ENCODE assay signal across 21 cellular contexts in the genomic region with DNA sequence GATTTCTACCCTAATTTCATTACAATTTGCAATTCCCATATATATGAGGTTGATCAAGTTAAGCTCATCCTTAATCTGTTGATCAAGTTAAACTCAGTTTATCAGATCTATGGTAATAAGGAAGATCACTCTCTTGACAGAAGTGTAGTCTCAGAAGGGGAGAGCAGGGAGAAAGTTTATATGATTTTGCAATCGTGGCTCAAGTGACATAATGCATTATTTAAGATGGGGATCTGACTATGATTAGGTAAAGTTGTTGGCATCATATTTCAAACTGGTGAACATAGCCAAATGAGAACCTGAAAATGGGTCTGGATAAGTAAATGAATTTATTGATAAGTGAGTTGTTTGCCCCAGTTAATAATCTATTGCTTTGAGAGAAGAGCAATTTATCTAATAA.
DNase-seq lines count a peak whose midpoint lies in the region; ATAC-seq and TF ChIP-seq lines count a peak whose summit lies in the region.
"Had no signal": no experiment of that assay in that cellular context is flagged by ENCODE, and none has a peak within 500 bp of the region (broad histone marks: within the 10 kb centered on the region; RNA-seq: fewer than 3 reads in every experiment).

No MANE protein-coding gene starts in this region.

- H3K4me3 Mint-ChIP-seq in activated naive CD4-positive, alpha-beta T cell treated with anti-CD3 and anti-CD28 coated beads, Interleukin-2, amount 10 ng/mL, durations not matched to agents 7 days and 5 days, result no peak overlapping the region
- H3K4me3 Mint-ChIP-seq: activated naive CD8-positive, alpha-beta T cell; activated T-helper 1 cell treated with anti-CD3 and anti-CD28 coated beads, Interleukin-12 subunit alpha, Interleukin-12 subunit beta, Interleukin-2, Interleukin-4 antibody, amounts not matched to agents 30 ng/mL and 10 ng/mL and 1 ng/mL, durations not matched to agents 14 hours and 24 hours and 36 hours; CD14-positive monocyte; naive thymus-derived CD4-positive, alpha-beta T cell had no signal

- ATAC-seq in GM21737 (IDR thresholded peaks at IDR 0.05; ENCODE audit: unreplicated experiment), result no peak
- ATAC-seq: naive thymus-derived CD4-positive, alpha-beta T cell; pancreas; right cardiac atrium had no signal

- CTCF ChIA-PET in activated naive CD4-positive, alpha-beta T cell treated with anti-CD3 and anti-CD28 coated beads, Interleukin-2, amount 10 ng/mL, durations not matched to agents 7 days and 5 days (lab: Charles Lee), result no interaction called here

- no peak overlapping the region for H3K27ac Mint-ChIP-seq in activated naive CD4-positive, alpha-beta T cell treated with anti-CD3 and anti-CD28 coated beads, Interleukin-2, amount 10 ng/mL, durations not matched to agents 7 days and 5 days
- H3K27ac Mint-ChIP-seq: activated naive CD8-positive, alpha-beta T cell; activated T-helper 1 cell treated with anti-CD3 and anti-CD28 coated beads, Interleukin-12 subunit alpha, Interleukin-12 subunit beta, Interleukin-2, Interleukin-4 antibody, amounts not matched to agents 30 ng/mL and 10 ng/mL and 1 ng/mL, durations not matched to agents 14 hours and 24 hours and 36 hours; CD14-positive monocyte; naive thymus-derived CD4-positive, alpha-beta T cell had no signal

- DNase-seq in SIG-M5 treated with dmso at 0.1 percent for 504 hours (lab: John Stamatoyannopoulos, UW; ENCODE audit: unreplicated experiment) (peak; percentile 9), SIG-M5 (lab: John Stamatoyannopoulos, UW) (no peak), SK-N-DZ (ENCODE audit: low spot score) (peak; percentile 45), fibroblast of pulmonary artery (ENCODE audit: low read depth) (peak; percentile 18), NCI-H1694 (lab: John Stamatoyannopoulos, UW) (no peak), T1000 (lab: John Stamatoyannopoulos, UW) (no peak)
- no peak for DNase-seq in activated naive CD4-positive, alpha-beta T cell treated with anti-CD3 and anti-CD28 coated beads, Interleukin-2, amount 10 ng/mL, durations not matched to agents 7 days and 5 days
- DNase-seq: activated CD4-positive, alpha-beta T cell treated with anti-CD3 and anti-CD28 coated beads for 48 hours; dorsolateral prefrontal cortex; KG1; mesendoderm; MV-4-11; naive thymus-derived CD4-positive, alpha-beta T cell; NCI-H1930; NK-92 treated with Interleukin-12 subunit alpha and Interleukin-12 subunit beta, amount 100 ng/mL, for 24 hours; pancreas; right cardiac atrium had no signal

- H3K4me1 Mint-ChIP-seq in activated naive CD4-positive, alpha-beta T cell treated with anti-CD3 and anti-CD28 coated beads, Interleukin-2, amount 10 ng/mL, durations not matched to agents 7 days and 5 days, result no peaks in the 10 kb centered on the region
- H3K4me1 Mint-ChIP-seq: CD14-positive monocyte; naive thymus-derived CD4-positive, alpha-beta T cell had no signal

- no peak overlapping the region for H3K4me3 ChIP-seq in fibroblast of pulmonary artery (replicated peaks; ENCODE audit: low read depth, low read length)
- H3K4me3 ChIP-seq: dorsolateral prefrontal cortex, pancreas had no signal

- peaks cover 12% of the 10 kb centered on the region for H3K9me3 Mint-ChIP-seq in activated naive CD4-positive, alpha-beta T cell treated with anti-CD3 and anti-CD28 coated beads, Interleukin-2, amount 10 ng/mL, durations not matched to agents 7 days and 5 days

- no peak for TF ChIP-seq CTCF in fibroblast of pulmonary artery (IDR thresholded peaks at IDR 0.05; ENCODE audit: low read length, missing control alignments)

- no peaks in the 10 kb centered on the region for H3K27me3 Mint-ChIP-seq in activated naive CD4-positive, alpha-beta T cell treated with anti-CD3 and anti-CD28 coated beads, Interleukin-2, amount 10 ng/mL, durations not matched to agents 7 days and 5 days
- H3K27me3 Mint-ChIP-seq: activated naive CD8-positive, alpha-beta T cell; naive thymus-derived CD4-positive, alpha-beta T cell had no signal

- no peaks in the 10 kb centered on the region for H3K36me3 Mint-ChIP-seq in activated naive CD4-positive, alpha-beta T cell treated with anti-CD3 and anti-CD28 coated beads, Interleukin-2, amount 10 ng/mL, durations not matched to agents 7 days and 5 days
- H3K36me3 Mint-ChIP-seq: activated naive CD8-positive, alpha-beta T cell; CD14-positive monocyte; naive thymus-derived CD4-positive, alpha-beta T cell had no signal

Comparison
In these comparisons a context has a peak if more than half of its experiments do, and no peak if none do; other contexts are left out.
1. DNase-seq: peak in SIG-M5 treated with dmso at 0.1 percent for 504 hours (single experiment), SK-N-DZ (single experiment) and fibroblast of pulmonary artery (single experiment); none in SIG-M5 (single experiment), NCI-H1694 (single experiment), activated naive CD4-positive, alpha-beta T cell treated with anti-CD3 and anti-CD28 coated beads, Interleukin-2, amount 10 ng/mL, durations not matched to agents 7 days and 5 days (single experiment) and T1000 (single experiment).